Comparison of ENCODE assay signal across 8 cellular contexts in genomic region chr16:86510465-86511261, GRCh38. TPM values are rescaled to one million over a fixed set of nuclear protein-coding genes. Genes with fewer than 3 reads are reported as not detected.
DNase-seq lines count a peak whose midpoint lies in the region; ATAC-seq and TF ChIP-seq lines count a peak whose summit lies in the region.

Gene FOXF1, plus strand, starts transcription at chr16:86510527. Its CDS starts 43 bp downstream, at chr16:86510570.

- TF ChIP-seq EP300 in upper lobe of left lung (IDR thresholded peaks at IDR 0.05), result no peak

- H3K4me1 ChIP-seq in right lobe of liver (peaks cover 0 to 22% (median 0%) of the 10 kb centered on the region in 4 donors), upper lobe of left lung (peaks cover 14 to 42% (median 24%) of the 10 kb centered on the region in 4 donors)

- H3K27me3 ChIP-seq in right lobe of liver (peaks cover 0 to 58% of the 10 kb centered on the region in 2 donors), upper lobe of left lung (peaks cover 0 to 56% (median 27%) of the 10 kb centered on the region in 4 donors)

- peak within 1 kb of the TSS; percentile 74 for H3K4me3 Mint-ChIP-seq in activated naive CD4-positive, alpha-beta T cell treated with anti-CD3 and anti-CD28 coated beads, Interleukin-2, amount 50 U/mL, for 24 hours
- H3K4me3 Mint-ChIP-seq in brain, result peak within 1 kb of the TSS; percentile 80 to 86 (median 82)

- H3K9me3 ChIP-seq in right lobe of liver, result no peaks in the 10 kb centered on the region
- no peaks in the 10 kb centered on the region for H3K9me3 ChIP-seq in upper lobe of left lung

- WGBS in right lobe of liver (ENCODE audit: insufficient coverage, low coverage, low lambda C conversion rate, missing lambda C conversion rate), result 0% methylated on average over 1 of the region's 89 CpGs
- WGBS in upper lobe of left lung, 2 donors, result 2% methylated on average over 57 of the region's 89 CpGs; no CpG with 5 or more reads in 1 of the 2 donors

- peaks cover 36% of the 10 kb centered on the region for H3K4me1 Mint-ChIP-seq in activated naive CD4-positive, alpha-beta T cell treated with anti-CD3 and anti-CD28 coated beads, Interleukin-2, amount 50 U/mL, for 24 hours
- H3K4me1 Mint-ChIP-seq in brain, result peaks cover 19% of the 10 kb centered on the region

- no peaks in the 10 kb centered on the region for H3K36me3 ChIP-seq in right lobe of liver
- peaks cover 0 to 50% (median 3%) of the 10 kb centered on the region in 4 donors for H3K36me3 ChIP-seq in upper lobe of left lung

- no peaks in the 10 kb centered on the region for H3K9me3 Mint-ChIP-seq in activated naive CD4-positive, alpha-beta T cell treated with anti-CD3 and anti-CD28 coated beads, Interleukin-2, amount 50 U/mL, for 24 hours
- peaks cover 0 to 2% (median 0%) of the 10 kb centered on the region in 5 experiments for H3K9me3 Mint-ChIP-seq in brain

- H3K27me3 Mint-ChIP-seq in activated naive CD4-positive, alpha-beta T cell treated with anti-CD3 and anti-CD28 coated beads, Interleukin-2, amount 50 U/mL, for 24 hours, result peaks cover 47% of the 10 kb centered on the region
- peaks cover 94% of the 10 kb centered on the region for H3K27me3 Mint-ChIP-seq in brain

- peak; percentile 47 for TF ChIP-seq POLR2A in right lobe of liver (IDR thresholded peaks at IDR 0.05)
- peak in 3 of 4 donors; percentile 36 to 64 (median 46) for TF ChIP-seq POLR2A in upper lobe of left lung (IDR thresholded peaks at IDR 0.05)

- H3K4me3 ChIP-seq in right lobe of liver (peak within 1 kb of the TSS; percentile 26 to 46 (median 44)), upper lobe of left lung (peak within 1 kb of the TSS; percentile 60 to 66 (median 64))

- intact Hi-C loops in right lobe of liver (cut with DNase I), result no loop called here

- no peak for DNase-seq in activated naive CD4-positive, alpha-beta T cell treated with Interleukin-2 at 50 U/mL for 16 hours
- DNase-seq in right lobe of liver, result no peak
- peak in 1 of 2 donors; percentile 90 for DNase-seq in upper lobe of left lung
- DNase-seq in GM10266 (ENCODE audit: extremely low spot score), result no peak
- no peak for DNase-seq in NOMO-1 treated with DMSO at 0.1 percent for 48 hours (lab: John Stamatoyannopoulos, UW; ENCODE audit: unreplicated experiment)

- no peak for ATAC-seq in right lobe of liver
- ATAC-seq in upper lobe of left lung (ENCODE audit: low FRiP score in 2 of 2), result peak in 1 of 2 donors; percentile 15
- no peak for ATAC-seq in HG03342 (IDR thresholded peaks at IDR 0.05; ENCODE audit: unreplicated experiment)

- H3K27ac ChIP-seq in right lobe of liver, result peak within 1 kb of the TSS; percentile 40 to 47 (median 47)
- H3K27ac ChIP-seq in upper lobe of left lung, result peak within 1 kb of the TSS; percentile 94 to 97 (median 95)

- peak within 1 kb of the TSS; percentile 51 for H3K27ac Mint-ChIP-seq in activated naive CD4-positive, alpha-beta T cell treated with anti-CD3 and anti-CD28 coated beads, Interleukin-2, amount 50 U/mL, for 24 hours
- no peak within 1 kb of the TSS for H3K27ac Mint-ChIP-seq in brain

- H3K36me3 Mint-ChIP-seq in activated naive CD4-positive, alpha-beta T cell treated with anti-CD3 and anti-CD28 coated beads, Interleukin-2, amount 50 U/mL, for 24 hours, result no peaks in the 10 kb centered on the region
- no peaks in the 10 kb centered on the region for H3K36me3 Mint-ChIP-seq in brain

- TF ChIP-seq CTCF in brain (conservative IDR thresholded peaks at IDR 0.05) (no peak), right lobe of liver (IDR thresholded peaks at IDR 0.05) (no peak), upper lobe of left lung (IDR thresholded peaks at IDR 0.05) (no peak), GM10266 (IDR thresholded peaks at IDR 0.05; ENCODE audit: control insufficient read depth, insufficient read depth, low read depth, missing control alignments) (no peak)

RNA-seq across cellular contexts. Expression of gene FOXF1, which starts in this region (rescaled TPM):
- 1.4 TPM for polyA plus RNA-seq in brain (ENCODE audit: insufficient read depth, low read depth, low replicate concordance)
- 1 to 10 TPM in 5 of 6 experiments, under 1 TPM in 1; 0.58 to 1.6 (median 1.2) TPM for total RNA-seq in right lobe of liver
- total RNA-seq in upper lobe of left lung, result 10 to 100 TPM in 5 of 6 donors, 1 to 10 TPM in 1; 6.3 to 73.6 (median 24.5) TPM
